In the genomic region with DNA sequence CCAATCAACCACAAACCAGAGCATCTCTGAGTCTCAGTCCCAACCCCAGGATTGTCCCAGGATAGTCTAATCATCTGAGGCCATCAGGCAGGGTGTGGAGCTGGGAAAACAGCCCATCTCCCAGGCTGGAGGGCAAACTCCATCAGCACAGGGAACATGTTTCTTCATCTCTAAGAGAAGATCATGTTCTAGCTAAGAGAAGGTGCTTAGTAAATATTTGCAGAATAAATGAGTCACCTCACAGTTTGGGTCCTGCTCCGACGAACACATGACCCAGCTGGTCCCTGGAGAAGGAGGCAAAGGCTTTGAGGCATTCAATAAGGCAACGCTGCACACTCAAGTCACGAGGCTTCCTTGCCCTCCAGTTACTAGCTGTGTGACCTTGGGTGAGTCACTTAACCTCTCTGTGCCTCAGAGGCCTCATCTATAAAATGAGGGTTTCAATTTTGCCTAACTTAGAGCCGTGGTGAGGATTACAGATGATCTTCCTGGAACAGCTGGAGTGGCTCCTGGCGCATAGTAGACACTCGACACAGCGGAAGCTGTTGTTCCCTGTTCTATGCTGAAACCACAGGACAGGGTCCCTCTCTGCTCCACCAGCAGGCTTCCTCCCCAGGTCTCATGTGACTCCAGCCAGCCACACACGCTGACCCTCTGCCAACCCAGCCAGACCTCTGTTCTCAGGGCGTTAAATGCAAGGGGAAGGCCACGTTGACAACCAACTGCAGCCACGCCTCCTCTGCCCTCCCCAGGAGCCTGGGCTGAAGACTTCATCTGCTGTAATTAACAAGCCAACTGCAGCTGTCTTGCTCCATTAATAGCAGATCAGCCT, we compare ENCODE assay signal across 1 cellular context.
TF ChIP-seq lines count a peak whose summit lies in the region.

No MANE protein-coding gene starts in this region.

TF ChIP-seq in HepG2, 621 proteins besides CTCF, POLR2A, EP300 and RAD21 (continued from another document and continues in another):
- TF ChIP-seq, protein P1, sequence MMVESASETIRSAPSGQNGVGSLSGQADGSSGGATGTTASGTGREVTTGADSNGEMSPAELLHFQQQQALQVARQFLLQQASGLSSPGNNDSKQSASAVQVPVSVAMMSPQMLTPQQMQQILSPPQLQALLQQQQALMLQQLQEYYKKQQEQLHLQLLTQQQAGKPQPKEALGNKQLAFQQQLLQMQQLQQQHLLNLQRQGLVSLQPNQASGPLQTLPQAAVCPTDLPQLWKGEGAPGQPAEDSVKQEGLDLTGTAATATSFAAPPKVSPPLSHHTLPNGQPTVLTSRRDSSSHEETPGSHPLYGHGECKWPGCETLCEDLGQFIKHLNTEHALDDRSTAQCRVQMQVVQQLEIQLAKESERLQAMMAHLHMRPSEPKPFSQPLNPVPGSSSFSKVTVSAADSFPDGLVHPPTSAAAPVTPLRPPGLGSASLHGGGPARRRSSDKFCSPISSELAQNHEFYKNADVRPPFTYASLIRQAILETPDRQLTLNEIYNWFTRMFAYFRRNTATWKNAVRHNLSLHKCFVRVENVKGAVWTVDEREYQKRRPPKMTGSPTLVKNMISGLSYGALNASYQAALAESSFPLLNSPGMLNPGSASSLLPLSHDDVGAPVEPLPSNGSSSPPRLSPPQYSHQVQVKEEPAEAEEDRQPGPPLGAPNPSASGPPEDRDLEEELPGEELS (CRISPR knock-in tag; IDR thresholded peaks at IDR 0.05): peak; percentile 24; the same call in 1 of the 2 replicates
- TF ChIP-seq, protein P2, sequence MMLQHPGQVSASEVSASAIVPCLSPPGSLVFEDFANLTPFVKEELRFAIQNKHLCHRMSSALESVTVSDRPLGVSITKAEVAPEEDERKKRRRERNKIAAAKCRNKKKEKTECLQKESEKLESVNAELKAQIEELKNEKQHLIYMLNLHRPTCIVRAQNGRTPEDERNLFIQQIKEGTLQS (CRISPR knock-in tag; IDR thresholded peaks at IDR 0.05): peak; percentile 72; the same call in 1 of the 2 replicates
- TF ChIP-seq HNF4A (CRISPR knock-in tag; IDR thresholded peaks at IDR 0.05): peak; percentile 22
- no peak for TF ChIP-seq POGZ (CRISPR knock-in tag; IDR thresholded peaks at IDR 0.05)
- TF ChIP-seq, protein P3, sequence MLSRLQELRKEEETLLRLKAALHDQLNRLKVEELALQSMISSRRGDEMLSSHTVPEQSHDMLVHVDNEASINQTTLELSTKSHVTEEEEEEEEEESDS (CRISPR knock-in tag; IDR thresholded peaks at IDR 0.05; ENCODE audit: borderline replicate concordance): no peak
- TF ChIP-seq NCOA5 (CRISPR knock-in tag; IDR thresholded peaks at IDR 0.05): no peak
- no peak for TF ChIP-seq TMF1 (CRISPR knock-in tag; IDR thresholded peaks at IDR 0.05; ENCODE audit: low read depth)
- TF ChIP-seq CREM (IDR thresholded peaks at IDR 0.05): no peak
- TF ChIP-seq CREM (CRISPR knock-in tag; IDR thresholded peaks at IDR 0.05): no peak
- peak; percentile 67 for TF ChIP-seq SAP130 (CRISPR knock-in tag; IDR thresholded peaks at IDR 0.05; ENCODE audit: low read depth)
- 0 out of 2 replicates have a peak, but pooled peaks have one; percentile 42 for TF ChIP-seq TARDBP (CRISPR knock-in tag; IDR thresholded peaks at IDR 0.05)
- TF ChIP-seq NR2F2 (IDR thresholded peaks at IDR 0.05; ENCODE audit: borderline replicate concordance, low read depth): no peak
- peak; percentile 70; the same call in 1 of the 2 replicates for TF ChIP-seq ZNF792 (CRISPR knock-in tag; IDR thresholded peaks at IDR 0.05)
- TF ChIP-seq SRY (CRISPR knock-in tag; IDR thresholded peaks at IDR 0.05): no peak
- TF ChIP-seq, protein P4, sequence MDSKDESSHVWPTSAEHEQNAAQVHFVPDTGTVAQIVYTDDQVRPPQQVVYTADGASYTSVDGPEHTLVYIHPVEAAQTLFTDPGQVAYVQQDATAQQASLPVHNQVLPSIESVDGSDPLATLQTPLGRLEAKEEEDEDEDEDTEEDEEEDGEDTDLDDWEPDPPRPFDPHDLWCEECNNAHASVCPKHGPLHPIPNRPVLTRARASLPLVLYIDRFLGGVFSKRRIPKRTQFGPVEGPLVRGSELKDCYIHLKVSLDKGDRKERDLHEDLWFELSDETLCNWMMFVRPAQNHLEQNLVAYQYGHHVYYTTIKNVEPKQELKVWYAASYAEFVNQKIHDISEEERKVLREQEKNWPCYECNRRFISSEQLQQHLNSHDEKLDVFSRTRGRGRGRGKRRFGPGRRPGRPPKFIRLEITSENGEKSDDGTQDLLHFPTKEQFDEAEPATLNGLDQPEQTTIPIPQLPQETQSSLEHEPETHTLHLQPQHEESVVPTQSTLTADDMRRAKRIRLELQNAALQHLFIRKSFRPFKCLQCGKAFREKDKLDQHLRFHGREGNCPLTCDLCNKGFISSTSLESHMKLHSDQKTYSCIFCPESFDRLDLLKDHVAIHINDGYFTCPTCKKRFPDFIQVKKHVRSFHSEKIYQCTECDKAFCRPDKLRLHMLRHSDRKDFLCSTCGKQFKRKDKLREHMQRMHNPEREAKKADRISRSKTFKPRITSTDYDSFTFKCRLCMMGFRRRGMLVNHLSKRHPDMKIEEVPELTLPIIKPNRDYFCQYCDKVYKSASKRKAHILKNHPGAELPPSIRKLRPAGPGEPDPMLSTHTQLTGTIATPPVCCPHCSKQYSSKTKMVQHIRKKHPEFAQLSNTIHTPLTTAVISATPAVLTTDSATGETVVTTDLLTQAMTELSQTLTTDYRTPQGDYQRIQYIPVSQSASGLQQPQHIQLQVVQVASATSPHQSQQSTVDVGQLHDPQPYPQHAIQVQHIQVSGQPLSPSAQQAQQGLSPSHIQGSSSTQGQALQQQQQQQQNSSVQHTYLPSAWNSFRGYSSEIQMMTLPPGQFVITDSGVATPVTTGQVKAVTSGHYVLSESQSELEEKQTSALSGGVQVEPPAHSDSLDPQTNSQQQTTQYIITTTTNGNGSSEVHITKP (CRISPR knock-in tag; IDR thresholded peaks at IDR 0.05; ENCODE audit: low read depth): no peak
- no peak for TF ChIP-seq NR2F1 (CRISPR knock-in tag; IDR thresholded peaks at IDR 0.05)
- TF ChIP-seq ZNF816 (CRISPR knock-in tag; IDR thresholded peaks at IDR 0.05; ENCODE audit: borderline replicate concordance): no peak
- no peak; the same call in 1 of the 2 replicates for TF ChIP-seq HDAC1 (CRISPR knock-in tag; IDR thresholded peaks at IDR 0.05)
- peak; percentile 87 for TF ChIP-seq ZMYM3 (CRISPR knock-in tag; IDR thresholded peaks at IDR 0.05)
- TF ChIP-seq, protein P5, sequence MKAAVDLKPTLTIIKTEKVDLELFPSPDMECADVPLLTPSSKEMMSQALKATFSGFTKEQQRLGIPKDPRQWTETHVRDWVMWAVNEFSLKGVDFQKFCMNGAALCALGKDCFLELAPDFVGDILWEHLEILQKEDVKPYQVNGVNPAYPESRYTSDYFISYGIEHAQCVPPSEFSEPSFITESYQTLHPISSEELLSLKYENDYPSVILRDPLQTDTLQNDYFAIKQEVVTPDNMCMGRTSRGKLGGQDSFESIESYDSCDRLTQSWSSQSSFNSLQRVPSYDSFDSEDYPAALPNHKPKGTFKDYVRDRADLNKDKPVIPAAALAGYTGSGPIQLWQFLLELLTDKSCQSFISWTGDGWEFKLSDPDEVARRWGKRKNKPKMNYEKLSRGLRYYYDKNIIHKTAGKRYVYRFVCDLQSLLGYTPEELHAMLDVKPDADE (CRISPR knock-in tag; IDR thresholded peaks at IDR 0.05): no peak
- TF ChIP-seq, protein P6, sequence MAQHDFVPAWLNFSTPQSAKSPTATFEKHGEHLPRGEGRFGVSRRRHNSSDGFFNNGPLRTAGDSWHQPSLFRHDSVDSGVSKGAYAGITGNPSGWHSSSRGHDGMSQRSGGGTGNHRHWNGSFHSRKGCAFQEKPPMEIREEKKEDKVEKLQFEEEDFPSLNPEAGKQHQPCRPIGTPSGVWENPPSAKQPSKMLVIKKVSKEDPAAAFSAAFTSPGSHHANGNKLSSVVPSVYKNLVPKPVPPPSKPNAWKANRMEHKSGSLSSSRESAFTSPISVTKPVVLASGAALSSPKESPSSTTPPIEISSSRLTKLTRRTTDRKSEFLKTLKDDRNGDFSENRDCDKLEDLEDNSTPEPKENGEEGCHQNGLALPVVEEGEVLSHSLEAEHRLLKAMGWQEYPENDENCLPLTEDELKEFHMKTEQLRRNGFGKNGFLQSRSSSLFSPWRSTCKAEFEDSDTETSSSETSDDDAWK (CRISPR knock-in tag; IDR thresholded peaks at IDR 0.05): no peak
- no peak for TF ChIP-seq ZNF136 (CRISPR knock-in tag; IDR thresholded peaks at IDR 0.05; ENCODE audit: low read depth)
- TF ChIP-seq, protein P7, sequence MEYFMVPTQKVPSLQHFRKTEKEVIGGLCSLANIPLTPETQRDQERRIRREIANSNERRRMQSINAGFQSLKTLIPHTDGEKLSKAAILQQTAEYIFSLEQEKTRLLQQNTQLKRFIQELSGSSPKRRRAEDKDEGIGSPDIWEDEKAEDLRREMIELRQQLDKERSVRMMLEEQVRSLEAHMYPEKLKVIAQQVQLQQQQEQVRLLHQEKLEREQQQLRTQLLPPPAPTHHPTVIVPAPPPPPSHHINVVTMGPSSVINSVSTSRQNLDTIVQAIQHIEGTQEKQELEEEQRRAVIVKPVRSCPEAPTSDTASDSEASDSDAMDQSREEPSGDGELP (IDR thresholded peaks at IDR 0.05; ENCODE audit: borderline replicate concordance, low read depth): peak; percentile 54; the same call in 1 of the 2 replicates
- TF ChIP-seq ZFX (CRISPR knock-in tag; IDR thresholded peaks at IDR 0.05; ENCODE audit: low read depth): no peak
- TF ChIP-seq ZNF432 (CRISPR knock-in tag; IDR thresholded peaks at IDR 0.05; ENCODE audit: borderline replicate concordance): no peak
- TF ChIP-seq ZNF879 (CRISPR knock-in tag; IDR thresholded peaks at IDR 0.05): no peak
- no peak for TF ChIP-seq GATAD1 (CRISPR knock-in tag; IDR thresholded peaks at IDR 0.05)
- no peak for TF ChIP-seq ZNF556 (CRISPR knock-in tag; IDR thresholded peaks at IDR 0.05; ENCODE audit: borderline replicate concordance)
- TF ChIP-seq, protein P8, sequence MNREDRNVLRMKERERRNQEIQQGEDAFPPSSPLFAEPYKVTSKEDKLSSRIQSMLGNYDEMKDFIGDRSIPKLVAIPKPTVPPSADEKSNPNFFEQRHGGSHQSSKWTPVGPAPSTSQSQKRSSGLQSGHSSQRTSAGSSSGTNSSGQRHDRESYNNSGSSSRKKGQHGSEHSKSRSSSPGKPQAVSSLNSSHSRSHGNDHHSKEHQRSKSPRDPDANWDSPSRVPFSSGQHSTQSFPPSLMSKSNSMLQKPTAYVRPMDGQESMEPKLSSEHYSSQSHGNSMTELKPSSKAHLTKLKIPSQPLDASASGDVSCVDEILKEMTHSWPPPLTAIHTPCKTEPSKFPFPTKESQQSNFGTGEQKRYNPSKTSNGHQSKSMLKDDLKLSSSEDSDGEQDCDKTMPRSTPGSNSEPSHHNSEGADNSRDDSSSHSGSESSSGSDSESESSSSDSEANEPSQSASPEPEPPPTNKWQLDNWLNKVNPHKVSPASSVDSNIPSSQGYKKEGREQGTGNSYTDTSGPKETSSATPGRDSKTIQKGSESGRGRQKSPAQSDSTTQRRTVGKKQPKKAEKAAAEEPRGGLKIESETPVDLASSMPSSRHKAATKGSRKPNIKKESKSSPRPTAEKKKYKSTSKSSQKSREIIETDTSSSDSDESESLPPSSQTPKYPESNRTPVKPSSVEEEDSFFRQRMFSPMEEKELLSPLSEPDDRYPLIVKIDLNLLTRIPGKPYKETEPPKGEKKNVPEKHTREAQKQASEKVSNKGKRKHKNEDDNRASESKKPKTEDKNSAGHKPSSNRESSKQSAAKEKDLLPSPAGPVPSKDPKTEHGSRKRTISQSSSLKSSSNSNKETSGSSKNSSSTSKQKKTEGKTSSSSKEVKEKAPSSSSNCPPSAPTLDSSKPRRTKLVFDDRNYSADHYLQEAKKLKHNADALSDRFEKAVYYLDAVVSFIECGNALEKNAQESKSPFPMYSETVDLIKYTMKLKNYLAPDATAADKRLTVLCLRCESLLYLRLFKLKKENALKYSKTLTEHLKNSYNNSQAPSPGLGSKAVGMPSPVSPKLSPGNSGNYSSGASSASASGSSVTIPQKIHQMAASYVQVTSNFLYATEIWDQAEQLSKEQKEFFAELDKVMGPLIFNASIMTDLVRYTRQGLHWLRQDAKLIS (CRISPR knock-in tag; IDR thresholded peaks at IDR 0.05): no peak
- TF ChIP-seq JUN (CRISPR knock-in tag; IDR thresholded peaks at IDR 0.05): peak; percentile 64; the same call in 1 of the 2 replicates
- 0 out of 2 replicates have a peak, but pooled peaks have one; percentile 57 for TF ChIP-seq ZNF317 (CRISPR knock-in tag; IDR thresholded peaks at IDR 0.05)
- 0 out of 2 replicates have a peak, but pooled peaks have one; percentile 37 for TF ChIP-seq ZNF567 (CRISPR knock-in tag; IDR thresholded peaks at IDR 0.05; ENCODE audit: borderline replicate concordance)
- TF ChIP-seq, protein P9, sequence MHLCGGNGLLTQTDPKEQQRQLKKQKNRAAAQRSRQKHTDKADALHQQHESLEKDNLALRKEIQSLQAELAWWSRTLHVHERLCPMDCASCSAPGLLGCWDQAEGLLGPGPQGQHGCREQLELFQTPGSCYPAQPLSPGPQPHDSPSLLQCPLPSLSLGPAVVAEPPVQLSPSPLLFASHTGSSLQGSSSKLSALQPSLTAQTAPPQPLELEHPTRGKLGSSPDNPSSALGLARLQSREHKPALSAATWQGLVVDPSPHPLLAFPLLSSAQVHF (CRISPR knock-in tag; IDR thresholded peaks at IDR 0.05): no peak
- TF ChIP-seq SMYD3 (CRISPR knock-in tag; IDR thresholded peaks at IDR 0.05): no peak
- no peak for TF ChIP-seq REXO4 (CRISPR knock-in tag; IDR thresholded peaks at IDR 0.05; ENCODE audit: borderline replicate concordance)
- TF ChIP-seq, protein P10, sequence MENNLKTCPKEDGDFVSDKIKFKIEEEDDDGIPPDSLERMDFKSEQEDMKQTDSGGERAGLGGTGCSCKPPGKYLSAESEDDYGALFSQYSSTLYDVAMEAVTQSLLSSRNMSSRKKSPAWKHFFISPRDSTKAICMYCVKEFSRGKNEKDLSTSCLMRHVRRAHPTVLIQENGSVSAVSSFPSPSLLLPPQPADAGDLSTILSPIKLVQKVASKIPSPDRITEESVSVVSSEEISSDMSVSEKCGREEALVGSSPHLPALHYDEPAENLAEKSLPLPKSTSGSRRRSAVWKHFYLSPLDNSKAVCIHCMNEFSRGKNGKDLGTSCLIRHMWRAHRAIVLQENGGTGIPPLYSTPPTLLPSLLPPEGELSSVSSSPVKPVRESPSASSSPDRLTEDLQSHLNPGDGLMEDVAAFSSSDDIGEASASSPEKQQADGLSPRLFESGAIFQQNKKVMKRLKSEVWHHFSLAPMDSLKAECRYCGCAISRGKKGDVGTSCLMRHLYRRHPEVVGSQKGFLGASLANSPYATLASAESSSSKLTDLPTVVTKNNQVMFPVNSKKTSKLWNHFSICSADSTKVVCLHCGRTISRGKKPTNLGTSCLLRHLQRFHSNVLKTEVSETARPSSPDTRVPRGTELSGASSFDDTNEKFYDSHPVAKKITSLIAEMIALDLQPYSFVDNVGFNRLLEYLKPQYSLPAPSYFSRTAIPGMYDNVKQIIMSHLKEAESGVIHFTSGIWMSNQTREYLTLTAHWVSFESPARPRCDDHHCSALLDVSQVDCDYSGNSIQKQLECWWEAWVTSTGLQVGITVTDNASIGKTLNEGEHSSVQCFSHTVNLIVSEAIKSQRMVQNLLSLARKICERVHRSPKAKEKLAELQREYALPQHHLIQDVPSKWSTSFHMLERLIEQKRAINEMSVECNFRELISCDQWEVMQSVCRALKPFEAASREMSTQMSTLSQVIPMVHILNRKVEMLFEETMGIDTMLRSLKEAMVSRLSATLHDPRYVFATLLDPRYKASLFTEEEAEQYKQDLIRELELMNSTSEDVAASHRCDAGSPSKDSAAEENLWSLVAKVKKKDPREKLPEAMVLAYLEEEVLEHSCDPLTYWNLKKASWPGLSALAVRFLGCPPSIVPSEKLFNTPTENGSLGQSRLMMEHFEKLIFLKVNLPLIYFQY (CRISPR knock-in tag; IDR thresholded peaks at IDR 0.05; ENCODE audit: borderline replicate concordance): peak; percentile 76; the same call in 1 of the 2 replicates
- no peak for TF ChIP-seq KLF6 (CRISPR knock-in tag; IDR thresholded peaks at IDR 0.05)
- TF ChIP-seq RNF2 (conservative IDR thresholded peaks at IDR 0.05; ENCODE audit: low read depth): no peak
- no peak for TF ChIP-seq PCBP1 (IDR thresholded peaks at IDR 0.05; ENCODE audit: borderline replicate concordance, low read depth, low read length)
- TF ChIP-seq ZNF605 (CRISPR knock-in tag; IDR thresholded peaks at IDR 0.05): no peak
- TF ChIP-seq ZNF263 (CRISPR knock-in tag; IDR thresholded peaks at IDR 0.05): 0 out of 2 replicates have a peak, but pooled peaks have one; percentile 13
- TF ChIP-seq ZEB1 (IDR thresholded peaks at IDR 0.05; ENCODE audit: insufficient replicate concordance, low read depth): no peak
